22 cellular contexts compared by ENCODE assay signal in the genomic region with DNA sequence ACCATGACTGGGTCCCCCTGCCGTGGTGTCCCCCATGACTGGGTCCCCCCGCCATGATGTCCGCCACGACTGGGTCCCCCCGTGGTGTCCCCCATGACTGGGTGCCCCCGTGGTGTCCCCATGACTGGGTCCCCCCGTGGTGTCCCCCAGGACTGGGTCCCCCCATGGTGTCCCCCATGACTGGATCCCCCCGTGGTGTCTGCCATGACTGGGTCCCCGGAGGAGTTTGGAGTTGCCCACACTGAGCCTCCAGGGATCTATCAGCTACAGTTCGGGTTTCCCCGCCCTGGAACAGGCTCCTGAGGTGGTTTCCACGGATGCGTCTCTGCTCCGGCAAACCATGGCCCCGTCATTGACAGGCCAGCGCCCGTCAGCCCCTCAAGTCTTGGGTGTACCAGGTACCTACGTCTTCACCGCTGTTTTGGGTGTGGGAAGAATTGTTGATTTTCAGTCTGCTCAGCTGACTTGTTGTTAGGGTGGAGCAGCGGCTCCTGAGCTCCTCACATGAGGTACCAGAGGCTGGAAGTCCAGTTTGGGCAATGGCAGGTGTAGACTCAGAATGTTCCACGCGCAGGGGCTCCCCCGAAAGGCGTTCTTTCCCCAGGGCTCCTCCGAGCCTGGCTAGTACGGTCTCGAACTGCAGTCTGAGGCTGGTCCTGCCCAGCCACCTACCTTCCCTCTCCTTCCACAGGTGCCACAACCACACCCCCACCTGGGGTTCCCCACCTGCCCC. TPM values are rescaled to one million over a fixed set of nuclear protein-coding genes. Genes with fewer than 3 reads are reported as not detected.
A peak's percentile ranks its signal among the peaks of the same experiment; 100 is the strongest.
DNase-seq lines count a peak whose midpoint lies in the region; ATAC-seq and TF ChIP-seq lines count a peak whose summit lies in the region.
"Had no signal": no experiment of that assay in that cellular context is flagged by ENCODE, and none has a peak within 500 bp of the region (broad histone marks: within the 10 kb centered on the region; RNA-seq: fewer than 3 reads in every experiment).

No MANE protein-coding gene starts in this region.

- H3K9me3 Mint-ChIP-seq in CD14-positive monocyte = peaks cover 0 to 9% (median 4%) of the 10 kb centered on the region in 7 donors
- H3K9me3 Mint-ChIP-seq: CD4-positive, alpha-beta T cell had no signal

- BruUV-seq in HCT116 (replicated peaks; lab: Mats Ljungman, UMichigan) = no TSS peak

- H3K9me3 ChIP-seq in HCT116 (ENCODE audit: control insufficient read depth in 1 of 2, insufficient read depth in 1 of 2, low read depth in 1 of 2, low read length in 2 of 2) = no peaks in the 10 kb centered on the region
- H3K9me3 ChIP-seq: HAP-1 had no signal

- H3K36me3 ChIP-seq in HCT116 (ENCODE audit: control insufficient read depth in 1 of 2, insufficient read depth in 2 of 2, low read length in 2 of 2) = no peaks in the 10 kb centered on the region
- H3K36me3 ChIP-seq: HAP-1 had no signal

- H4K20me1 ChIP-seq in HCT116 (ENCODE audit: insufficient read depth) = no peaks in the 10 kb centered on the region

- TF ChIP-seq POLR2A in HCT116 (IDR thresholded peaks at IDR 0.05; ENCODE audit: borderline replicate concordance, extremely low read depth, insufficient read depth, insufficient read length) = no peak

- no peak overlapping the region for H2AFZ ChIP-seq in HCT116 (ENCODE audit: low read depth, low read length, poor library complexity, severe bottlenecking)
- H2AFZ ChIP-seq: GM23248 had no signal

- 0 out of 2 replicates have a peak overlapping the region, but pooled peaks have one; percentile 36 for H3K4me2 ChIP-seq in HCT116 (ENCODE audit: low read length)
- H3K4me2 ChIP-seq: KMS-11 had no signal

- POLR2A ChIA-PET in HCT116 (lab: Charles Lee) = no interaction called here
- POLR2A ChIA-PET in HEK293T (lab: Yijun Ruan, JAX) = no interaction called here

- no peak for TF ChIP-seq CTCF in CD14-positive monocyte (IDR thresholded peaks at IDR 0.05)
- no peak for TF ChIP-seq CTCF in HCT116 (IDR thresholded peaks at IDR 0.05 in 2 of 3, conservative IDR thresholded peaks at IDR 0.05 in 1 of 3; ENCODE audit: borderline replicate concordance in 1 of 3, insufficient read depth in 1 of 3, low read depth in 2 of 3, low read length in 2 of 3)

- H3K36me3 Mint-ChIP-seq in CD14-positive monocyte = no peaks in the 10 kb centered on the region

- H3K4me3 Mint-ChIP-seq in CD14-positive monocyte = no peak overlapping the region
- H3K4me3 Mint-ChIP-seq: CD4-positive, alpha-beta T cell had no signal

- H3K4me1 Mint-ChIP-seq in CD14-positive monocyte = no peaks in the 10 kb centered on the region

- no peak overlapping the region for H3K27ac ChIP-seq in HCT116 (ENCODE audit: low read depth, low read length)
- H3K27ac ChIP-seq: GM23248, KMS-11 had no signal

- peaks cover 0 to 9% of the 10 kb centered on the region in 2 experiments; a peak in 2 of 4 replicates for H3K4me1 ChIP-seq in HCT116 (ENCODE audit: control insufficient read depth in 1 of 2, insufficient read depth in 2 of 2, low read length in 2 of 2)
- H3K4me1 ChIP-seq: HAP-1 had no signal

- no peak overlapping the region for H3K4me3 ChIP-seq in HCT116 (replicated peaks in 1 of 2; ENCODE audit: low read depth in 1 of 2, low read length in 2 of 2)
- H3K4me3 ChIP-seq: GM23248, HAP-1 had no signal

- intact Hi-C loops in CD14-positive monocyte (cut with micrococcal nuclease) (no loop called here), HCT116 (cut with micrococcal nuclease) (no loop called here), sciatic nerve (cut with DNase I) (no loop called here)

- no peaks in the 10 kb centered on the region for H3K9me2 ChIP-seq in HCT116 (ENCODE audit: insufficient read depth)

- no peaks in the 10 kb centered on the region for H3K27me3 ChIP-seq in HCT116 (ENCODE audit: insufficient read depth, low read length)

- H3K27me3 Mint-ChIP-seq in CD14-positive monocyte (ENCODE audit: low read depth in 3 of 3) = peaks cover 2 to 15% (median 8%) of the 10 kb centered on the region in 3 donors

- no peak overlapping the region for H3K9ac ChIP-seq in HCT116 (ENCODE audit: low read length)
- H3K9ac ChIP-seq: GM23248, KMS-11 had no signal

- TF ChIP-seq RAD21 in HCT116 (IDR thresholded peaks at IDR 0.05; ENCODE audit: low read depth) = no peak

- no peaks in the 10 kb centered on the region for H3K79me2 ChIP-seq in HCT116 (ENCODE audit: insufficient read depth, low read length)

- CTCF ChIA-PET in HCT116 (lab: Charles Lee) (interaction anchor here (1.5 kb wide), 1 partner anchor 14 kb away, joined by 3 read pairs; no protein-coding TSS in a partner anchor), HEK293T (lab: Yijun Ruan, JAX) (no interaction called here)

- ATAC-seq in HCT116 (no peak), sciatic nerve (no peak)
- ATAC-seq: Panc1 had no signal

- H3K27ac Mint-ChIP-seq in CD14-positive monocyte = no peak overlapping the region
- H3K27ac Mint-ChIP-seq: CD4-positive, alpha-beta T cell had no signal

- peak; percentile 38 for DNase-seq in CD14-positive monocyte (ENCODE audit: low spot score)
- DNase-seq in HCT116 (ENCODE audit: low read depth, low spot score) = no peak
- peak; percentile 74 for DNase-seq in mesenteric fat pad (ENCODE audit: low spot score)
- peak; percentile 18 for DNase-seq in sciatic nerve (ENCODE audit: low spot score)
- no peak for DNase-seq in T-helper 2 cell
- DNase-seq in HPDE6-E6E7 (ENCODE audit: extremely low spot score) = no peak
- DNase-seq in HEK293T (ENCODE audit: extremely low spot score) = no peak
- DNase-seq: DND-41; GM23248; NCI-H1092 treated with DMSO at 0.1 percent for 48 hours; NCI-H1436 treated with DMSO at 0.1 percent for 48 hours; NCI-H1930; NCI-H2227 treated with DMSO at 0.1 percent for 48 hours; NCI-H510A treated with DMSO at 0.1 percent for 48 hours; NCI-H774; NK-92 treated with Interleukin-12 subunit alpha and Interleukin-12 subunit beta, amount 100 ng/mL, for 24 hours; SIG-M5 had no signal

- RAD21 ChIA-PET in HCT116 (lab: Charles Lee; ENCODE audit: low non-redundant PET in 1 of 2, low total read pairs in 2 of 2, uncharacterized antibody in 2 of 2, unreplicated experiment in 2 of 2) = no interaction called here

TF ChIP-seq in HCT116, 20 proteins besides CTCF, POLR2A, EP300 and RAD21:
- TF ChIP-seq FOSL1 (IDR thresholded peaks at IDR 0.05; ENCODE audit: low read depth) (no peak), CEBPB (IDR thresholded peaks at IDR 0.05; ENCODE audit: low read depth) (no peak), JUND (IDR thresholded peaks at IDR 0.05) (no peak), ZNF274 (IDR thresholded peaks at IDR 0.05; ENCODE audit: low read depth, low read length) (no peak)

TF ChIP-seq in HEK293T, 16 proteins besides CTCF, POLR2A, EP300 and RAD21:
- no peak for TF ChIP-seq SUZ12 (IDR thresholded peaks at IDR 0.05)
- TF ChIP-seq L3MBTL2 (conservative IDR thresholded peaks at IDR 0.05) = no peak
- TF ChIP-seq FOXK2 (IDR thresholded peaks at IDR 0.05) = no peak
- no peak for TF ChIP-seq CTBP1 (IDR thresholded peaks at IDR 0.05; ENCODE audit: borderline replicate concordance)
- TF ChIP-seq BHLHE40 (IDR thresholded peaks at IDR 0.05; ENCODE audit: borderline replicate concordance) = no peak
- TF ChIP-seq, protein P1, sequence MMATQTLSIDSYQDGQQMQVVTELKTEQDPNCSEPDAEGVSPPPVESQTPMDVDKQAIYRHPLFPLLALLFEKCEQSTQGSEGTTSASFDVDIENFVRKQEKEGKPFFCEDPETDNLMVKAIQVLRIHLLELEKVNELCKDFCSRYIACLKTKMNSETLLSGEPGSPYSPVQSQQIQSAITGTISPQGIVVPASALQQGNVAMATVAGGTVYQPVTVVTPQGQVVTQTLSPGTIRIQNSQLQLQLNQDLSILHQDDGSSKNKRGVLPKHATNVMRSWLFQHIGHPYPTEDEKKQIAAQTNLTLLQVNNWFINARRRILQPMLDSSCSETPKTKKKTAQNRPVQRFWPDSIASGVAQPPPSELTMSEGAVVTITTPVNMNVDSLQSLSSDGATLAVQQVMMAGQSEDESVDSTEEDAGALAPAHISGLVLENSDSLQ (IDR thresholded peaks at IDR 0.05) = no peak
- TF ChIP-seq ARNT (IDR thresholded peaks at IDR 0.05) = no peak
- TF ChIP-seq ELF4 (IDR thresholded peaks at IDR 0.05) = no peak
- no peak for TF ChIP-seq HDGF (IDR thresholded peaks at IDR 0.05; ENCODE audit: borderline replicate concordance)

RNA-seq across cellular contexts. Expression of a gene that starts 8.3 kb away (rescaled TPM):
- polyA plus RNA-seq in CD14-positive monocyte = 1 to 10 TPM; 3.7 to 6.3 TPM
- total RNA-seq in HCT116 (2021; ENCODE audit: unreplicated experiment) (not detected), mesenteric fat pad (2.9 TPM), sciatic nerve (2.5 TPM)
- 0.02 and 0.03 TPM in 2 replicates for polyA plus RNA-seq in HCT116 (2012)
- polyA plus RNA-seq: GM23248 had no signal

RNA-seq across cellular contexts. Expression of a gene that starts 41.0 kb away (rescaled TPM):
- not detected for polyA plus RNA-seq in CD14-positive monocyte
- not detected for total RNA-seq in HCT116 (2021; ENCODE audit: unreplicated experiment)
- polyA plus RNA-seq in HCT116 (2012) = not detected in 2 replicates
- total RNA-seq in mesenteric fat pad = not detected
- total RNA-seq in sciatic nerve = not detected
- total RNA-seq: CD4-positive, alpha-beta T cell; GM23248 had no signal
- polyA plus RNA-seq: BJ, GM23248 had no signal

RNA-seq across cellular contexts. Expression of a gene that starts 57.0 kb away (rescaled TPM):
- polyA plus RNA-seq in CD14-positive monocyte = 100 to 1,000 TPM; 367 to 397 TPM
- total RNA-seq in HCT116 (2021; ENCODE audit: unreplicated experiment) = 330 TPM
- 766 and 980 TPM in 2 replicates for polyA plus RNA-seq in HCT116 (2012)
- 210 TPM for total RNA-seq in mesenteric fat pad
- total RNA-seq in sciatic nerve = 174 TPM

RNA-seq across cellular contexts. Expression of a gene that starts 57.3 kb away (rescaled TPM):
- 1 to 10 TPM; 4.2 to 7.2 TPM for polyA plus RNA-seq in CD14-positive monocyte
- total RNA-seq in HCT116 (2021; ENCODE audit: unreplicated experiment) = 14.0 TPM
- polyA plus RNA-seq in HCT116 (2012) = 7.7 and 9.8 TPM in 2 replicates
- 16.5 TPM for total RNA-seq in mesenteric fat pad
- 14.6 TPM for total RNA-seq in sciatic nerve

Comparison
In these comparisons a context has a peak if more than half of its experiments do, and no peak if none do; other contexts are left out.
1. DNase-seq: peak in CD14-positive monocyte (single experiment), mesenteric fat pad (single experiment) and sciatic nerve (single experiment); none in HCT116 (single experiment), T-helper 2 cell (0 of 5), HPDE6-E6E7 (single experiment) and HEK293T (single experiment).